ENCODE assay signal across 12 cellular contexts in genomic region chr9:80197661-80198060, GRCh38.
"Had no signal": no experiment of that assay in that cellular context is flagged by ENCODE, and none has a peak within 500 bp of the region (broad histone marks: within the 10 kb centered on the region; RNA-seq: fewer than 3 reads in every experiment).

No MANE protein-coding gene starts in this region.

- H3K27me3 ChIP-seq: heart right ventricle, stomach had no signal

- H3K4me3 ChIP-seq: coronary artery, heart right ventricle, left ventricle myocardium inferior, stomach had no signal

- H3K9me3 ChIP-seq: heart right ventricle, left ventricle myocardium inferior, stomach had no signal

- H3K27ac ChIP-seq: coronary artery, heart right ventricle, left ventricle myocardium inferior, stomach had no signal

- DNase-seq: activated CD4-positive, alpha-beta T cell treated with anti-CD3 and anti-CD28 coated beads, Interleukin-2, amount 50 U/mL, for 4 hours; activated CD4-positive, CD25-positive, alpha-beta regulatory T cell treated with anti-CD3 and anti-CD28 coated beads, Interleukin-2, amount 50 U/mL, for 72 hours; activated gamma-delta T cell treated with Interleukin-2 at 50 U/mL for 16 hours; activated naive CD8-positive, alpha-beta T cell treated with anti-CD3 and anti-CD28 coated beads for 36 hours; activated T-cell treated with anti-CD3 and anti-CD28 coated beads, Interleukin-2, amount 50 U/mL, for 48 hours; anterior cingulate cortex; heart right ventricle; left ventricle myocardium inferior; stimulated activated CD4-positive, alpha-beta T cell treated with anti-CD3 and anti-CD28 coated beads, Interleukin-15, amount 100 ng/mL, for 24 hours; stimulated activated CD4-positive, alpha-beta T cell treated with anti-CD3 and anti-CD28 coated beads, Interleukin-4, amount 100 ng/mL, for 4 hours; stomach had no signal
